ENCODE assay signal across 9 cellular contexts in the genomic region with DNA sequence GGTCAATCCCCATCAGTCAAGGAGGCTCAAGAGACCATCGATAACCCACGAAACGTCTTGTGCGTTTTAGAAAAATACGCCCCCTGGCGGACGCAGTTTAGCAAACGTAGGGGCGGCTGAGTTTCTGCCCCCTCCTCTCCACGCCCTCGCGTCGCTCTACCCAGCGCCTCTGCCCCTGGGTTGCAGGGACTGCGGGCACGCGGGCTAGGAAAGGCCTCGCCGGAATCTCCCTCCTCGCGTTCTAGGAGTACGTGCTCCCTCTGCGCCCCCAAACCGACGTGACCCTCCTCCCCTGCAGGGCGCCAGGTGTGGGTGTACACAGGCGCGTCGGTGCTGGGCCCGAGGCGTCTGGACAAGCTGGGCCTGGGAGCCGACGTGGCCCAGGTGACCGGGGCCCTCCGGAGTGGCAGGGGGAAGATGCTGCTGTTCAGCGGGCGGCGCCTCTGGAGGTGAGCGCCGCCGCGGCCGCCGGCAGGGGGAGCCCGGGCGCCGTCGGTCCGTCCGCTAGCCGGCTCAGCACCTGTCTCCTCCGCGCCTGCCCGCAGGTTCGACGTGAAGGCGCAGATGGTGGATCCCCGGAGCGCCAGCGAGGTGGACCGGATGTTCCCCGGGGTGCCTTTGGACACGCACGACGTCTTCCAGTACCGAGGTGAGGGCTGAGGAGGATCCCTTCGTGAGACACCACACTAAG. TPM values are rescaled to one million over a fixed set of nuclear protein-coding genes. Genes with fewer than 3 reads are reported as not detected.
DNase-seq lines count a peak whose midpoint lies in the region; FAIRE-seq and TF ChIP-seq lines count a peak whose summit lies in the region.
"Had no signal": no experiment of that assay in that cellular context is flagged by ENCODE, and none has a peak within 500 bp of the region (broad histone marks: within the 10 kb centered on the region; RNA-seq: fewer than 3 reads in every experiment).

No MANE protein-coding gene starts in this region.

- H3K4me3 ChIP-seq in epithelial cell of proximal tubule (ENCODE audit: low read depth, low read length): no peak overlapping the region

- peaks cover 70% of the 10 kb centered on the region for H3K27me3 Mint-ChIP-seq in nephron progenitor cell (ENCODE audit: low read depth, poor library complexity)
- H3K27me3 Mint-ChIP-seq in type B pancreatic cell: peaks cover 84% of the 10 kb centered on the region

- H3K9me3 Mint-ChIP-seq in nephron progenitor cell: peaks cover 18% of the 10 kb centered on the region
- H3K9me3 Mint-ChIP-seq in type B pancreatic cell: no peaks in the 10 kb centered on the region

- peaks cover 6% of the 10 kb centered on the region for H3K36me3 Mint-ChIP-seq in nephron progenitor cell (ENCODE audit: low read depth)
- H3K36me3 Mint-ChIP-seq in type B pancreatic cell: no peaks in the 10 kb centered on the region

- H3K27ac Mint-ChIP-seq in nephron progenitor cell (no peak overlapping the region), type B pancreatic cell (no peak overlapping the region)

- DNase-seq in NK-92 treated with Interleukin-12 subunit alpha and Interleukin-12 subunit beta, amount 100 ng/mL, for 24 hours (lab: John Stamatoyannopoulos, UW): peak; percentile 38
- no peak for DNase-seq in NK-92 (lab: John Stamatoyannopoulos, UW; ENCODE audit: unreplicated experiment)
- peak; percentile 90 for DNase-seq in HTR-8/SVneo (ENCODE audit: insufficient read length, low spot score)
- peak; percentile 53 to 57 for DNase-seq in NOMO-1 (lab: John Stamatoyannopoulos, UW; ENCODE audit: unreplicated experiment in 2 of 2)
- DNase-seq in activated CD8-positive, alpha-beta memory T cell treated with anti-CD3 and anti-CD28 coated beads, Interleukin-2, amount 50 U/mL, for 24 hours (ENCODE audit: extremely low read depth): peak; percentile 26
- DNase-seq in epithelial cell of proximal tubule (ENCODE audit: low read depth): no peak
- peak; percentile 72 for DNase-seq in nephron progenitor cell
- no peak for DNase-seq in type B pancreatic cell (ENCODE audit: extremely low spot score, unreplicated experiment)

- H3K4me1 Mint-ChIP-seq in nephron progenitor cell (peaks cover 33% of the 10 kb centered on the region), type B pancreatic cell (ENCODE audit: unreplicated experiment) (no peaks in the 10 kb centered on the region)

- H3K4me3 Mint-ChIP-seq in nephron progenitor cell (peak overlapping the region; percentile 64), type B pancreatic cell (peak overlapping the region; percentile 41)

- peak; percentile 93 for FAIRE-seq in HTR-8/SVneo (lab: Jason Lieb, UNC)

- TF ChIP-seq CTCF in epithelial cell of proximal tubule (conservative IDR thresholded peaks at IDR 0.05; ENCODE audit: low read depth, low read length): peak; percentile 62
- TF ChIP-seq CTCF in nephron progenitor cell (IDR thresholded peaks at IDR 0.05): peak; percentile 70
- TF ChIP-seq CTCF in type B pancreatic cell (conservative IDR thresholded peaks at IDR 0.05): peak; percentile 79

RNA-seq across cellular contexts. Expression of gene MMP9, which starts 5.3 kb away (rescaled TPM):
- total RNA-seq in epithelial cell of proximal tubule (0.80 and 1.4 TPM in 2 replicates), type B pancreatic cell (ENCODE audit: low replicate concordance) (0.53 TPM in 1 of 2 replicates, not detected in the other)
- total RNA-seq: pulmonary artery endothelial cell had no signal

RNA-seq across cellular contexts. Expression of gene SLC12A5, which starts 15.0 kb away (rescaled TPM):
- total RNA-seq in epithelial cell of proximal tubule (not detected in 2 replicates), type B pancreatic cell (ENCODE audit: low replicate concordance) (3.1 and 5.1 TPM in 2 replicates)

RNA-seq across cellular contexts. Expression of gene ZNF335, which starts 42.0 kb away (rescaled TPM):
- total RNA-seq in epithelial cell of proximal tubule (14.9 and 16.0 TPM in 2 replicates), type B pancreatic cell (ENCODE audit: low replicate concordance) (19.9 and 23.6 TPM in 2 replicates)

Comparison
In these comparisons a context has a peak if more than half of its experiments do, and no peak if none do; other contexts are left out.
1. DNase-seq: peak in NK-92 treated with Interleukin-12 subunit alpha and Interleukin-12 subunit beta, amount 100 ng/mL, for 24 hours (single experiment), HTR-8/SVneo (single experiment), NOMO-1 (2 of 2), activated CD8-positive, alpha-beta memory T cell treated with anti-CD3 and anti-CD28 coated beads, Interleukin-2, amount 50 U/mL, for 24 hours (single experiment) and nephron progenitor cell (single experiment); none in NK-92 (single experiment), epithelial cell of proximal tubule (single experiment) and type B pancreatic cell (single experiment).
2. Peak in every context shown above with its lines, with median percentiles within 50 percentile points of each other: CTCF ChIP-seq.